In the genomic region with DNA sequence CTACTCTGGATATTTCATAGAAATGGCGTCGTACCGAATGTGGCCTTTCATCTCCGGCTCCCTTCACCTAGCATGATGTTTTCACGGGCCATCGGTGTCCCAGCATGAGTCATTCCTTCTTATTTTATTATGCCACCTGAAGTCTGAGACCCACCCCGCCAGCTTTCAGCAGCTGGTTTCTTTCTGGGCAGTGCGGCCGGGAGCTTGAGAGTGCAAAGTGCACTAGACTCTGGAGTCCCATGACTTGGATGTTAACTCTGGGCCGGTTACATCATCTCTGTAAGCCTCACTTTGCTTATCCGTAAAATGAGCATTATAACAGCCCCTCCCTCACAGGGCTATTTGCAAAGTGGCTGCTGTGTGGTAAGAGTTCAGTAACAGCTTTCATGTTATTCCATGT, we compare ENCODE assay signal across 24 cellular contexts. TPM values are rescaled to one million over a fixed set of nuclear protein-coding genes. Genes with fewer than 3 reads are reported as not detected.
DNase-seq lines count a peak whose midpoint lies in the region; ATAC-seq, FAIRE-seq and TF ChIP-seq lines count a peak whose summit lies in the region.
"Had no signal": no experiment of that assay in that cellular context is flagged by ENCODE, and none has a peak within 500 bp of the region (broad histone marks: within the 10 kb centered on the region; RNA-seq: fewer than 3 reads in every experiment).

No MANE protein-coding gene starts in this region.

- no peak for TF ChIP-seq CTCF in A549 (IDR thresholded peaks at IDR 0.05)

- FAIRE-seq in A549 (lab: Jason Lieb, UNC) = no peak
- FAIRE-seq: A204.1, GM19239, HTR-8/SVneo, urothelium cell line had no signal

- 70% methylated on average over 11 of the region's 11 CpGs for WGBS in A549 (ENCODE audit: missing lambda C conversion rate)

- no peak for TF ChIP-seq RAD21 in A549 (conservative IDR thresholded peaks at IDR 0.05 in 1 of 2, IDR thresholded peaks at IDR 0.05 in 1 of 2)

- intact Hi-C loops in left colon (cut with DNase I, micrococcal nuclease) = no loop called here
- intact Hi-C loops in Right ventricle myocardium superior (cut with DNase I) = no loop called here

- peak overlapping the region in 1 of 2 experiments; percentile 20; a peak in 3 of 6 replicates for H3K27ac ChIP-seq in A549
- H3K27ac ChIP-seq: foreskin keratinocyte, prostate gland, SJCRH30 had no signal

- DNase-seq in A549 (ENCODE audit: low read depth in 1 of 2, low spot score in 1 of 2) = no peak
- peak; percentile 29 for DNase-seq in MV-4-11 (lab: John Stamatoyannopoulos, UW)
- peak; percentile 79 to 93 for DNase-seq in left colon
- no peak for DNase-seq in Right ventricle myocardium superior
- no peak for DNase-seq in NCI-H1105 (lab: John Stamatoyannopoulos, UW)
- DNase-seq: activated CD4-positive, alpha-beta T cell treated with anti-CD3 and anti-CD28 coated beads for 4 hours; activated effector memory CD4-positive, alpha-beta T cell treated with anti-CD3 and anti-CD28 coated beads, Interleukin-2, amount 50 U/mL, for 16 hours; amniotic stem cell; foreskin keratinocyte; NCI-H2029; NCI-H510A; SJCRH30; stimulated activated naive CD4-positive, alpha-beta T cell; T1000 had no signal

- CTCF ChIA-PET in A549 (lab: Yijun Ruan, JAX) = interaction anchor here (1.2 to 4.4 kb wide), 3 partner anchors 12 to 50 kb away, joined by 4 to 34 read pairs (median 5); no protein-coding TSS in a partner anchor

- ATAC-seq in A549 = no peak
- ATAC-seq in left colon = peak; percentile 92
- no peak for ATAC-seq in Right ventricle myocardium superior (ENCODE audit: poor library complexity)
- no peak for ATAC-seq in GM21723 (IDR thresholded peaks at IDR 0.05; ENCODE audit: unreplicated experiment)
- ATAC-seq: foreskin keratinocyte had no signal

- peaks cover 10% of the 10 kb centered on the region for H3K4me1 ChIP-seq in A549
- H3K4me1 ChIP-seq: prostate gland, SJCRH30 had no signal

- no peak for TF ChIP-seq EP300 in A549 (IDR thresholded peaks at IDR 0.05)

- TF ChIP-seq POLR2A in A549 (IDR thresholded peaks at IDR 0.05; ENCODE audit: low read length) = no peak

- H3K9me3 ChIP-seq in A549 = no peaks in the 10 kb centered on the region
- H3K9me3 ChIP-seq: prostate gland, SJCRH30 had no signal

- POLR2A ChIA-PET in A549 (lab: Yijun Ruan, JAX) = no interaction called here

- H3K4me3 ChIP-seq in A549 = no peak overlapping the region
- H3K4me3 ChIP-seq: prostate gland, SJCRH30 had no signal

- H3K4me2 ChIP-seq in A549 = peak overlapping the region; percentile 1; the same call in 1 of the 3 replicates

TF ChIP-seq in A549, 52 proteins besides CTCF, POLR2A, EP300 and RAD21:
- TF ChIP-seq KDM5A (IDR thresholded peaks at IDR 0.05) (no peak), POLR2AphosphoS2 (conservative IDR thresholded peaks at IDR 0.05; ENCODE audit: low read length) (no peak), FOSL2 (IDR thresholded peaks at IDR 0.05) (no peak), FOSL2 (CRISPR knock-in tag; IDR thresholded peaks at IDR 0.05) (peak; percentile 29; the same call in 1 of the 2 replicates)

RNA-seq across cellular contexts. Expression of a gene that starts 5.8 kb away (rescaled TPM):
- 6.6 and 9.5 TPM in 2 replicates for polyA plus RNA-seq in A549 (2011; rRNA removed)
- 26.1 and 26.2 TPM in 2 replicates for polyA plus RNA-seq in A549 (2012; cell fraction: cytosol; rRNA removed)
- polyA plus RNA-seq in A549 (2012; cell fraction: nucleus; rRNA removed) = 96.3 and 153 TPM in 2 replicates
- polyA plus RNA-seq in A549 (2017; fragmentation: RNase III; extraction: RNeasy Plus Mini Kit Qiagen cat#74134 plus additional on column Dnase treatment) = 11.8 to 17.2 TPM (median 15.2 TPM) in 3 replicates
- polyA minus RNA-seq in A549 (2011; rRNA and poly(A)+ RNA removed) = 6.9 and 15.1 TPM in 2 replicates
- total RNA-seq in left colon = 10 to 100 TPM; 19.0 to 20.7 TPM
- 6.6 TPM for total RNA-seq in Right ventricle myocardium superior

RNA-seq across cellular contexts. Expression of a gene that starts 8.7 kb away (rescaled TPM):
- polyA plus RNA-seq in A549 (2011; rRNA removed) (0.39 and 0.52 TPM in 2 replicates), A549 (2017; fragmentation: RNase III; extraction: RNeasy Plus Mini Kit Qiagen cat#74134 plus additional on column Dnase treatment) (0.26 to 0.45 TPM (median 0.26 TPM) in 3 replicates)
- 0.12 and 0.16 TPM in 2 replicates for polyA plus RNA-seq in A549 (2012; cell fraction: cytosol; rRNA removed)
- 0.51 and 0.58 TPM in 2 replicates for polyA plus RNA-seq in A549 (2012; cell fraction: nucleus; rRNA removed)
- 0.78 and 1.1 TPM in 2 replicates for polyA minus RNA-seq in A549 (2011; rRNA and poly(A)+ RNA removed)
- total RNA-seq in left colon (10 to 100 TPM; 50.2 to 54.6 TPM), Right ventricle myocardium superior (1.7 TPM)
- total RNA-seq: Daoy, foreskin keratinocyte, M059J, prostate gland, SJCRH30 had no signal
- polyA plus RNA-seq: foreskin keratinocyte had no signal

RNA-seq across cellular contexts. Expression of a gene that starts 20.6 kb away (rescaled TPM):
- 0.78 and 0.82 TPM in 2 replicates for polyA plus RNA-seq in A549 (2011; rRNA removed)
- 0.66 and 1.00 TPM in 2 replicates for polyA plus RNA-seq in A549 (2012; cell fraction: cytosol; rRNA removed)
- 4.6 and 7.0 TPM in 2 replicates for polyA plus RNA-seq in A549 (2012; cell fraction: nucleus; rRNA removed)
- polyA plus RNA-seq in A549 (2017; fragmentation: RNase III; extraction: RNeasy Plus Mini Kit Qiagen cat#74134 plus additional on column Dnase treatment) = 3.1 to 6.4 TPM (median 3.9 TPM) in 3 replicates
- polyA minus RNA-seq in A549 (2011; rRNA and poly(A)+ RNA removed) = 0.74 and 1.2 TPM in 2 replicates
- total RNA-seq in left colon = 10 to 100 TPM; 23.0 to 27.6 TPM
- not detected for total RNA-seq in Right ventricle myocardium superior
- total RNA-seq: Daoy had no signal
- polyA plus RNA-seq: CD14-positive monocyte had no signal

RNA-seq across cellular contexts. Expression of a gene that starts 29.2 kb away (rescaled TPM):
- polyA plus RNA-seq in A549 (2011; rRNA removed) (not detected in 2 replicates), A549 (2017; fragmentation: RNase III; extraction: RNeasy Plus Mini Kit Qiagen cat#74134 plus additional on column Dnase treatment) (0.05 TPM in 3 replicates)
- polyA plus RNA-seq in A549 (2012; cell fraction: cytosol; rRNA removed) = 0.01 TPM in 1 of 2 replicates, not detected in the other
- 0.20 and 0.23 TPM in 2 replicates for polyA plus RNA-seq in A549 (2012; cell fraction: nucleus; rRNA removed)
- not detected in 2 replicates for polyA minus RNA-seq in A549 (2011; rRNA and poly(A)+ RNA removed)
- total RNA-seq in left colon (not detected), Right ventricle myocardium superior (not detected)
- total RNA-seq: Daoy, foreskin keratinocyte, lower leg skin, M059J, SJCRH30 had no signal
- polyA plus RNA-seq: CD14-positive monocyte, foreskin keratinocyte had no signal

RNA-seq across cellular contexts. Expression of a gene that starts 36.4 kb away (rescaled TPM):
- polyA plus RNA-seq in A549 (2011; rRNA removed) (42.1 and 52.4 TPM in 2 replicates), A549 (2017; fragmentation: RNase III; extraction: RNeasy Plus Mini Kit Qiagen cat#74134 plus additional on column Dnase treatment) (91.7 to 115 TPM (median 100.0 TPM) in 3 replicates)
- polyA plus RNA-seq in A549 (2012; cell fraction: cytosol; rRNA removed) = 27.4 and 54.2 TPM in 2 replicates
- 89.3 and 99.2 TPM in 2 replicates for polyA plus RNA-seq in A549 (2012; cell fraction: nucleus; rRNA removed)
- 19.6 and 26.4 TPM in 2 replicates for polyA minus RNA-seq in A549 (2011; rRNA and poly(A)+ RNA removed)
- total RNA-seq in left colon (under 1 TPM; 0.31 to 0.46 TPM), Right ventricle myocardium superior (not detected)
- polyA plus RNA-seq: CD14-positive monocyte had no signal

Comparison
In these comparisons a context has a peak if more than half of its experiments do, and no peak if none do; other contexts are left out.
1. DNase-seq: peak in MV-4-11 (single experiment) and left colon (2 of 2); none in A549 (0 of 2), Right ventricle myocardium superior (single experiment) and NCI-H1105 (single experiment).
2. RNA of a gene that starts 8.7 kb away (total RNA-seq): 50.2 to 54.6 TPM in left colon; 1.7 TPM in Right ventricle myocardium superior (single experiment); every median in the first group is over 10 times any median in the second.
3. RNA of a gene that starts 20.6 kb away (total RNA-seq): 23.0 to 27.6 TPM in left colon; not detected in Right ventricle myocardium superior (single experiment); every median in the first group is over 10 times any median in the second.